8 cellular contexts compared by ENCODE assay signal in genomic region chr21:45643021-45643980, GRCh38. TPM values are rescaled to one million over a fixed set of nuclear protein-coding genes. Genes with fewer than 3 reads are reported as not detected.
DNase-seq lines count a peak whose midpoint lies in the region; ATAC-seq and TF ChIP-seq lines count a peak whose summit lies in the region.

Gene PCBP3 (plus strand): TSS chr21:45643725. CDS start chr21:45850086, 206,361 bp downstream.

- H3K4me3 Mint-ChIP-seq in chondrocyte (ENCODE audit: unreplicated experiment) = peak within 1 kb of the TSS; percentile 70

- H3K27ac Mint-ChIP-seq in chondrocyte (ENCODE audit: unreplicated experiment) = peak within 1 kb of the TSS; percentile 58

- DNase-seq in NCI-H2227 treated with DMSO at 0.1 percent for 48 hours (lab: John Stamatoyannopoulos, UW) = peak; percentile 99
- DNase-seq in activated CD4-positive, alpha-beta T cell treated with anti-CD3 and anti-CD28 coated beads for 4 hours = peak; percentile 97 to 98
- DNase-seq in chondrocyte (ENCODE audit: low spot score) = no peak
- DNase-seq in left colon = peak; percentile 98
- DNase-seq in stimulated activated CD4-positive, alpha-beta T cell treated with anti-CD3 and anti-CD28 coated beads, Interleukin-1b, Interleukin-23, amount 100 ng/mL, for 4 hours (ENCODE audit: low read depth in 2 of 2) = peak; percentile 95 to 99
- no peak for DNase-seq in HuH-7 (ENCODE audit: low spot score)

- no peaks in the 10 kb centered on the region for H3K36me3 Mint-ChIP-seq in chondrocyte (ENCODE audit: low read depth)

- peaks cover 38% of the 10 kb centered on the region for H3K4me1 Mint-ChIP-seq in chondrocyte (ENCODE audit: low read depth)

- TF ChIP-seq CTCF in chondrocyte (IDR thresholded peaks at IDR 0.05) = no peak

- H3K9me3 Mint-ChIP-seq in chondrocyte (ENCODE audit: low read depth) = peaks cover 5% of the 10 kb centered on the region

- ATAC-seq in GM18517 (IDR thresholded peaks at IDR 0.05; ENCODE audit: unreplicated experiment) = peak; percentile 63
- ATAC-seq in HG03064 (IDR thresholded peaks at IDR 0.05; ENCODE audit: low read depth, unreplicated experiment) = peak; percentile 54
- ATAC-seq in left colon = peak; percentile 86

- H3K27me3 Mint-ChIP-seq in chondrocyte (ENCODE audit: low read depth) = no peaks in the 10 kb centered on the region

- intact Hi-C loops in left colon (cut with DNase I, micrococcal nuclease) = no loop called here

RNA-seq across cellular contexts. Expression of gene PCBP3, which starts in this region (rescaled TPM):
- total RNA-seq in chondrocyte (6.4 to 11.8 TPM (median 11.8 TPM) in 3 replicates), left colon (1 to 10 TPM; 2.3 to 2.5 TPM)

Comparison
In these comparisons a context has a peak if more than half of its experiments do, and no peak if none do; other contexts are left out.
1. DNase-seq: peak in NCI-H2227 treated with DMSO at 0.1 percent for 48 hours (single experiment), activated CD4-positive, alpha-beta T cell treated with anti-CD3 and anti-CD28 coated beads for 4 hours (2 of 2), left colon (2 of 2) and stimulated activated CD4-positive, alpha-beta T cell treated with anti-CD3 and anti-CD28 coated beads, Interleukin-1b, Interleukin-23, amount 100 ng/mL, for 4 hours (2 of 2); none in chondrocyte (single experiment) and HuH-7 (single experiment).
2. Peak in every context shown above with its lines, with median percentiles within 50 percentile points of each other: ATAC-seq.